In genomic region chr2:87852864-87853497, GRCh38 we compare ENCODE assay signal across 8 cellular contexts. TPM values are rescaled to one million over a fixed set of nuclear protein-coding genes. Genes with fewer than 3 reads are reported as not detected.
DNase-seq lines count a peak whose midpoint lies in the region; ATAC-seq and TF ChIP-seq lines count a peak whose summit lies in the region.
"Not testable (repeated sequence)": the region's sequence is repeated elsewhere in the genome, so short reads cannot be mapped to it uniquely, and the experiment has no call there.

No MANE protein-coding gene starts in this region.

- not testable (repeated sequence) for H3K9me3 Mint-ChIP-seq in CD8-positive, alpha-beta T cell; activated T-cell treated with anti-CD3 and anti-CD28 coated beads, Interleukin-2, amount 50 U/mL, for 4 hours; effector memory CD8-positive, alpha-beta T cell

- H3K4me1 Mint-ChIP-seq in CD8-positive, alpha-beta T cell (ENCODE audit: low read depth); activated T-cell treated with anti-CD3 and anti-CD28 coated beads, Interleukin-2, amount 50 U/mL, for 4 hours (ENCODE audit: low read depth); effector memory CD8-positive, alpha-beta T cell (ENCODE audit: low read depth in 2 of 2): not testable (repeated sequence)

- TF ChIP-seq CTCF in CD8-positive, alpha-beta T cell (IDR thresholded peaks at IDR 0.05) = not testable (repeated sequence)

- POLR2A ChIA-PET in CD8-positive, alpha-beta T cell (lab: Charles Lee) = not testable (repeated sequence)

- intact Hi-C loops in CD8-positive, alpha-beta T cell (cut with DNase I, micrococcal nuclease) = not testable (repeated sequence)

- H3K4me3 Mint-ChIP-seq in CD8-positive, alpha-beta T cell; activated T-cell treated with anti-CD3 and anti-CD28 coated beads, Interleukin-2, amount 50 U/mL, for 4 hours; effector memory CD8-positive, alpha-beta T cell: not testable (repeated sequence)

- not testable (repeated sequence) for DNase-seq in CD8-positive, alpha-beta T cell; effector memory CD8-positive, alpha-beta T cell
- DNase-seq in RPMI7951 (ENCODE audit: low read depth) = peak; percentile 9
- peak; percentile 5 for DNase-seq in activated T-cell treated with anti-CD3 and anti-CD28 coated beads, Interleukin-2, amount 50 U/mL, for 4 hours
- DNase-seq in stimulated activated CD4-positive, alpha-beta T cell treated with anti-CD3 and anti-CD28 coated beads, Interleukin-1b, Interleukin-23, amount 100 ng/mL, for 4 hours (ENCODE audit: low read depth in 2 of 2) = peak; percentile 1 to 12

- H3K36me3 Mint-ChIP-seq in CD8-positive, alpha-beta T cell; activated T-cell treated with anti-CD3 and anti-CD28 coated beads, Interleukin-2, amount 50 U/mL, for 4 hours (ENCODE audit: insufficient read depth); effector memory CD8-positive, alpha-beta T cell (ENCODE audit: insufficient read depth): not testable (repeated sequence)

- peak; percentile 40 for ATAC-seq in CD8-positive, alpha-beta T cell
- ATAC-seq in GM19395 (IDR thresholded peaks at IDR 0.05; ENCODE audit: unreplicated experiment) (peak; percentile 95), HG02642 (IDR thresholded peaks at IDR 0.05; ENCODE audit: poor library complexity, unreplicated experiment) (peak; percentile 83), HG03378 (IDR thresholded peaks at IDR 0.05; ENCODE audit: unreplicated experiment) (peak; percentile 99)
- peak; percentile 97 to 98 for ATAC-seq in activated T-cell treated with anti-CD3 and anti-CD28 coated beads, Interleukin-2, amount 50 U/mL, for 4 hours
- peak; percentile 31 for ATAC-seq in effector memory CD8-positive, alpha-beta T cell (replicated peaks)

- not testable (repeated sequence) for H3K9me3 ChIP-seq in CD8-positive, alpha-beta T cell (ENCODE audit: low read length)

- not testable (repeated sequence) for H3K27ac Mint-ChIP-seq in CD8-positive, alpha-beta T cell; effector memory CD8-positive, alpha-beta T cell

- not testable (repeated sequence) for H3K4me1 ChIP-seq in CD8-positive, alpha-beta T cell (ENCODE audit: insufficient read depth, low read length)

- not testable (repeated sequence) for H3K36me3 ChIP-seq in CD8-positive, alpha-beta T cell (ENCODE audit: insufficient read depth, low read length)

- CTCF ChIA-PET in CD8-positive, alpha-beta T cell (lab: Charles Lee) = not testable (repeated sequence)

- H3K27ac ChIP-seq in CD8-positive, alpha-beta T cell (ENCODE audit: low read depth, low read length) = not testable (repeated sequence)

- not testable (repeated sequence) for H3K27me3 ChIP-seq in CD8-positive, alpha-beta T cell (ENCODE audit: insufficient read depth, low read length)

- H3K27me3 Mint-ChIP-seq in CD8-positive, alpha-beta T cell (ENCODE audit: low read depth); activated T-cell treated with anti-CD3 and anti-CD28 coated beads, Interleukin-2, amount 50 U/mL, for 4 hours (ENCODE audit: low read depth); effector memory CD8-positive, alpha-beta T cell: not testable (repeated sequence)

- not testable (repeated sequence) for H3K4me3 ChIP-seq in CD8-positive, alpha-beta T cell (ENCODE audit: low read depth, low read length)

RNA-seq across cellular contexts. Expression of gene RGPD2, which starts 27.4 kb away (rescaled TPM):
- 10 to 100 TPM; 36.7 to 47.3 TPM for total RNA-seq in CD8-positive, alpha-beta T cell
- 1.8 and 3.4 TPM in 2 replicates for total RNA-seq in RPMI7951 (2014; rRNA removed; shearing (Covaris generic))
- 1 to 10 TPM in 1 of 3 donors, under 1 TPM in 2; 0.66 to 1.8 (median 0.71) TPM for total RNA-seq in activated T-cell treated with anti-CD3 and anti-CD28 coated beads, Interleukin-2, amount 50 U/mL, for 4 hours

Comparison
In these comparisons a context has a peak if more than half of its experiments do, and no peak if none do; other contexts are left out.
1. ATAC-seq: peak in every context shown above with its lines; median percentile 99 in HG03378; 98 in activated T-cell treated with anti-CD3 and anti-CD28 coated beads, Interleukin-2, amount 50 U/mL, for 4 hours; 95 in GM19395; 83 in HG02642; 40 in CD8-positive, alpha-beta T cell; 31 in effector memory CD8-positive, alpha-beta T cell.